In the genomic region with DNA sequence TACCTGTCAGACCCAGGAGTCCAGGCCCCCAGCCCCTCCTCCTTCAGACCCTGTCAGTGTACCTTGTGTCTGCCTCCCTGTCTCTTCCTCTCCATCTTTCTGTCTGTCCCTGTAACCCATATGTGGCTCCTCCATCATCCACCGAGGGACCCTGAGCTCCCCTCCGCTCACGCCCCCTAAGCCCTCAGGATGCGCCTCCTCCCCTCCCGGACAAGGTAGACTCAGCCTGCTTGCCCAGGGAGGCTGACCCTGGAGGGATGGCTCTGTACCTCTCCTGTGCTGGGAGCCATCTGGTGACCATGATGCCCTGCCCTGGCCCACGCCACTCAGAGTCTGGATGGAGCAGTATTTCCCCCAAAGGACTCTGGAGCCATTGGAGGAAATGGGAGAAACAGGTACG, we compare ENCODE assay signal across 1 cellular context.
TF ChIP-seq lines count a peak whose summit lies in the region.

No MANE protein-coding gene starts in this region.

TF ChIP-seq in GM12891, 5 proteins besides CTCF, POLR2A, EP300 and RAD21 (continued from another document):
- TF ChIP-seq SPI1 (IDR thresholded peaks at IDR 0.05; ENCODE audit: low read depth, low read length) (no peak), POU2F2 (IDR thresholded peaks at IDR 0.05; ENCODE audit: low read depth, low read length) (no peak)
